1 cellular context compared by ENCODE assay signal in the genomic region with DNA sequence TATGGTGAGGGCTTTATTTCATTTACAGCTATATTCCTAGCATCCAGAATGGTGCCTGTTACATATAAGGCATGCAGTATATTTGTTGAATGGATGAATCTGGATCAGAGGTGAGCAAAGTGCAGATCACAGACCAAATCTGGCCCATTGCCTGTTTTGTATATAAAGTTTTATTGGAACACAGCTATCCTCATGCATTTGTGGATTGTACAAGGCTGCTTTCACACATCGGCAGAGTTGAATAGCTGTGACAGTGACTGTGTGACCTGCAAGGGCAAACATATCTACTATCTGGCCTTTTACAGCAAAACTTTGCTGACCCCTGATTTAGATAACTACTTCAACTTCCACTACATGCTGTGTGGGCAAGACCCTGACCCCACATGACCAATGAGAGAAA.
TF ChIP-seq lines count a peak whose summit lies in the region.

No MANE protein-coding gene starts in this region.

TF ChIP-seq in GM12878, 131 proteins besides CTCF, POLR2A, EP300 and RAD21:
- TF ChIP-seq STAT1 (conservative IDR thresholded peaks at IDR 0.05) (no peak), MTA3 (IDR thresholded peaks at IDR 0.05; ENCODE audit: borderline replicate concordance, low read length) (no peak)
- TF ChIP-seq, protein P1, sequence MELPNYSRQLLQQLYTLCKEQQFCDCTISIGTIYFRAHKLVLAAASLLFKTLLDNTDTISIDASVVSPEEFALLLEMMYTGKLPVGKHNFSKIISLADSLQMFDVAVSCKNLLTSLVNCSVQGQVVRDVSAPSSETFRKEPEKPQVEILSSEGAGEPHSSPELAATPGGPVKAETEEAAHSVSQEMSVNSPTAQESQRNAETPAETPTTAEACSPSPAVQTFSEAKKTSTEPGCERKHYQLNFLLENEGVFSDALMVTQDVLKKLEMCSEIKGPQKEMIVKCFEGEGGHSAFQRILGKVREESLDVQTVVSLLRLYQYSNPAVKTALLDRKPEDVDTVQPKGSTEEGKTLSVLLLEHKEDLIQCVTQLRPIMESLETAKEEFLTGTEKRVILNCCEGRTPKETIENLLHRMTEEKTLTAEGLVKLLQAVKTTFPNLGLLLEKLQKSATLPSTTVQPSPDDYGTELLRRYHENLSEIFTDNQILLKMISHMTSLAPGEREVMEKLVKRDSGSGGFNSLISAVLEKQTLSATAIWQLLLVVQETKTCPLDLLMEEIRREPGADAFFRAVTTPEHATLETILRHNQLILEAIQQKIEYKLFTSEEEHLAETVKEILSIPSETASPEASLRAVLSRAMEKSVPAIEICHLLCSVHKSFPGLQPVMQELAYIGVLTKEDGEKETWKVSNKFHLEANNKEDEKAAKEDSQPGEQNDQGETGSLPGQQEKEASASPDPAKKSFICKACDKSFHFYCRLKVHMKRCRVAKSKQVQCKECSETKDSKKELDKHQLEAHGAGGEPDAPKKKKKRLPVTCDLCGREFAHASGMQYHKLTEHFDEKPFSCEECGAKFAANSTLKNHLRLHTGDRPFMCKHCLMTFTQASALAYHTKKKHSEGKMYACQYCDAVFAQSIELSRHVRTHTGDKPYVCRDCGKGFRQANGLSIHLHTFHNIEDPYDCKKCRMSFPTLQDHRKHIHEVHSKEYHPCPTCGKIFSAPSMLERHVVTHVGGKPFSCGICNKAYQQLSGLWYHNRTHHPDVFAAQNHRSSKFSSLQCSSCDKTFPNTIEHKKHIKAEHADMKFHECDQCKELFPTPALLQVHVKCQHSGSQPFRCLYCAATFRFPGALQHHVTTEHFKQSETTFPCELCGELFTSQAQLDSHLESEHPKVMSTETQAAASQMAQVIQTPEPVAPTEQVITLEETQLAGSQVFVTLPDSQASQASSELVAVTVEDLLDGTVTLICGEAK (IDR thresholded peaks at IDR 0.05; ENCODE audit: borderline replicate concordance): peak; percentile 89
- TF ChIP-seq, protein P2, sequence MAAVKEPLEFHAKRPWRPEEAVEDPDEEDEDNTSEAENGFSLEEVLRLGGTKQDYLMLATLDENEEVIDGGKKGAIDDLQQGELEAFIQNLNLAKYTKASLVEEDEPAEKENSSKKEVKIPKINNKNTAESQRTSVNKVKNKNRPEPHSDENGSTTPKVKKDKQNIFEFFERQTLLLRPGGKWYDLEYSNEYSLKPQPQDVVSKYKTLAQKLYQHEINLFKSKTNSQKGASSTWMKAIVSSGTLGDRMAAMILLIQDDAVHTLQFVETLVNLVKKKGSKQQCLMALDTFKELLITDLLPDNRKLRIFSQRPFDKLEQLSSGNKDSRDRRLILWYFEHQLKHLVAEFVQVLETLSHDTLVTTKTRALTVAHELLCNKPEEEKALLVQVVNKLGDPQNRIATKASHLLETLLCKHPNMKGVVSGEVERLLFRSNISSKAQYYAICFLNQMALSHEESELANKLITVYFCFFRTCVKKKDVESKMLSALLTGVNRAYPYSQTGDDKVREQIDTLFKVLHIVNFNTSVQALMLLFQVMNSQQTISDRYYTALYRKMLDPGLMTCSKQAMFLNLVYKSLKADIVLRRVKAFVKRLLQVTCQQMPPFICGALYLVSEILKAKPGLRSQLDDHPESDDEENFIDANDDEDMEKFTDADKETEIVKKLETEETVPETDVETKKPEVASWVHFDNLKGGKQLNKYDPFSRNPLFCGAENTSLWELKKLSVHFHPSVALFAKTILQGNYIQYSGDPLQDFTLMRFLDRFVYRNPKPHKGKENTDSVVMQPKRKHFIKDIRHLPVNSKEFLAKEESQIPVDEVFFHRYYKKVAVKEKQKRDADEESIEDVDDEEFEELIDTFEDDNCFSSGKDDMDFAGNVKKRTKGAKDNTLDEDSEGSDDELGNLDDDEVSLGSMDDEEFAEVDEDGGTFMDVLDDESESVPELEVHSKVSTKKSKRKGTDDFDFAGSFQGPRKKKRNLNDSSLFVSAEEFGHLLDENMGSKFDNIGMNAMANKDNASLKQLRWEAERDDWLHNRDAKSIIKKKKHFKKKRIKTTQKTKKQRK (IDR thresholded peaks at IDR 0.05; ENCODE audit: low read depth, low read length): no peak
